ENCODE assay signal across 18 cellular contexts in genomic region chr4:169439244-169439643, GRCh38.
DNase-seq lines count a peak whose midpoint lies in the region; ATAC-seq and TF ChIP-seq lines count a peak whose summit lies in the region.
"Had no signal": no experiment of that assay in that cellular context is flagged by ENCODE, and none has a peak within 500 bp of the region (broad histone marks: within the 10 kb centered on the region; RNA-seq: fewer than 3 reads in every experiment).

No MANE protein-coding gene starts in this region.

- peaks cover 14 to 21% (median 20%) of the 10 kb centered on the region in 5 experiments for H3K9me3 Mint-ChIP-seq in brain
- peaks cover 9% of the 10 kb centered on the region for H3K9me3 Mint-ChIP-seq in osteocyte (ENCODE audit: unreplicated experiment)
- peaks cover 12% of the 10 kb centered on the region for H3K9me3 Mint-ChIP-seq in Caco-2 (ENCODE audit: unreplicated experiment)

- H3K9me3 ChIP-seq in heart right ventricle (peaks cover 0 to 18% (median 12%) of the 10 kb centered on the region in 11 donors), Caco-2 (no peaks in the 10 kb centered on the region)
- H3K9me3 ChIP-seq: SJCRH30 had no signal

- no peak for TF ChIP-seq CTCF in GM12865 (IDR thresholded peaks at IDR 0.05; ENCODE audit: insufficient read depth, low read depth, low read length, missing control alignments)
- no peak for TF ChIP-seq CTCF in brain (conservative IDR thresholded peaks at IDR 0.05)
- TF ChIP-seq CTCF in heart right ventricle (IDR thresholded peaks at IDR 0.05), result no peak
- no peak for TF ChIP-seq CTCF in osteocyte (IDR thresholded peaks at IDR 0.05)
- TF ChIP-seq CTCF in Caco-2 (IDR thresholded peaks at IDR 0.05; ENCODE audit: insufficient read depth in 1 of 2, low read depth in 1 of 2, low read length in 1 of 2, severe bottlenecking in 1 of 2, unreplicated experiment in 1 of 2), result no peak

- H3K36me3 Mint-ChIP-seq in brain (peaks cover 31% of the 10 kb centered on the region), osteocyte (ENCODE audit: unreplicated experiment) (peaks cover 16% of the 10 kb centered on the region), Caco-2 (ENCODE audit: insufficient read depth, unreplicated experiment) (no peaks in the 10 kb centered on the region)

- BruUV-seq in Caco-2 (replicated peaks; lab: Mats Ljungman, UMichigan), result no TSS peak

- peaks cover 0 to 40% (median 12%) of the 10 kb centered on the region in 9 donors for H3K4me1 ChIP-seq in heart right ventricle
- H3K4me1 ChIP-seq in Caco-2, result peaks cover 12% of the 10 kb centered on the region
- H3K4me1 ChIP-seq: SJCRH30 had no signal

- no peak overlapping the region for H3K4me3 ChIP-seq in GM12865 (ENCODE audit: low read depth, low read length)
- no peak overlapping the region for H3K4me3 ChIP-seq in heart right ventricle
- no peak overlapping the region for H3K4me3 ChIP-seq in Caco-2 (ENCODE audit: low read depth, low read length)
- H3K4me3 ChIP-seq: BLaER1 treated with 17β-estradiol and CSF1 and Interleukin-3, amounts not matched to agents 10 nM and 100 nM; MG63; SJCRH30 had no signal

- H3K27me3 Mint-ChIP-seq in brain (peaks cover 4% of the 10 kb centered on the region), osteocyte (ENCODE audit: unreplicated experiment) (no peaks in the 10 kb centered on the region), Caco-2 (ENCODE audit: insufficient read depth, unreplicated experiment) (no peaks in the 10 kb centered on the region)
- H3K27me3 Mint-ChIP-seq: activated naive CD8-positive, alpha-beta T cell treated with anti-CD3 and anti-CD28 coated beads, Interleukin-2, amount 50 U/mL, for 24 hours had no signal

- H3K36me3 ChIP-seq in heart right ventricle, result peaks cover 0 to 8% (median 0%) of the 10 kb centered on the region in 9 donors
- H3K36me3 ChIP-seq in Caco-2 (ENCODE audit: control insufficient read depth, insufficient read depth, low read length), result no peaks in the 10 kb centered on the region
- H3K36me3 ChIP-seq: MG63, SJCRH30 had no signal

- DNase-seq in GM12865 (ENCODE audit: low read depth) (peak; percentile 13), heart right ventricle (no peak), osteocyte (ENCODE audit: extremely low spot score, unreplicated experiment) (no peak), Caco-2 (no peak), NCI-H1417 (lab: John Stamatoyannopoulos, UW) (no peak)
- DNase-seq: activated naive CD8-positive, alpha-beta T cell treated with anti-CD3 and anti-CD28 coated beads, Interleukin-2, amount 50 U/mL, for 24 hours; effector memory CD4-positive, alpha-beta T cell; EL; GOT3; MG63; NCI-H2107; SJCRH30; stimulated activated CD4-positive, alpha-beta T cell treated with anti-CD3 and anti-CD28 coated beads, Interleukin-2, amount 100 ng/mL, for 48 hours; stimulated activated naive CD4-positive, alpha-beta T cell had no signal

- peak overlapping the region in 4 of 5 experiments; percentile 2 to 84 (median 62) for H3K27ac Mint-ChIP-seq in brain
- H3K27ac Mint-ChIP-seq in osteocyte (ENCODE audit: unreplicated experiment), result peak overlapping the region; percentile 80
- H3K27ac Mint-ChIP-seq in Caco-2 (ENCODE audit: unreplicated experiment), result no peak overlapping the region
- H3K27ac Mint-ChIP-seq: activated naive CD8-positive, alpha-beta T cell treated with anti-CD3 and anti-CD28 coated beads, Interleukin-2, amount 50 U/mL, for 24 hours had no signal

- CTCF ChIA-PET in Caco-2 (lab: Charles Lee), result no interaction called here

- POLR2A ChIA-PET in Caco-2 (lab: Charles Lee), result no interaction called here

- H3K4me3 Mint-ChIP-seq in brain (no peak overlapping the region), osteocyte (ENCODE audit: unreplicated experiment) (peak overlapping the region; percentile 2), Caco-2 (ENCODE audit: unreplicated experiment) (no peak overlapping the region)
- H3K4me3 Mint-ChIP-seq: activated naive CD8-positive, alpha-beta T cell treated with anti-CD3 and anti-CD28 coated beads, Interleukin-2, amount 50 U/mL, for 24 hours had no signal

- peak overlapping the region in 3 of 10 donors; percentile 8 to 30 (median 26) for H3K27ac ChIP-seq in heart right ventricle
- H3K27ac ChIP-seq: BLaER1 treated with 17β-estradiol and CSF1 and Interleukin-3, amounts not matched to agents 10 nM and 100 nM; SJCRH30 had no signal

- ATAC-seq in heart right ventricle (peak in 6 of 8 donors; percentile 28 to 73 (median 40)), GM18870 (IDR thresholded peaks at IDR 0.05; ENCODE audit: unreplicated experiment) (no peak), GM18502 (IDR thresholded peaks at IDR 0.05; ENCODE audit: poor library complexity, unreplicated experiment) (no peak)
- ATAC-seq: activated naive CD8-positive, alpha-beta T cell treated with anti-CD3 and anti-CD28 coated beads, Interleukin-2, amount 50 U/mL, for 24 hours had no signal

- WGBS in heart right ventricle, 2 donors, result 57 to 63% methylated on average over 1 of the region's 1 CpG

- intact Hi-C loops in heart right ventricle (cut with DNase I) (no loop called here), Caco-2 (cut with micrococcal nuclease; ENCODE audit: unreplicated experiment) (no loop called here)

- H3K4me1 Mint-ChIP-seq in brain (peaks cover 23% of the 10 kb centered on the region), osteocyte (ENCODE audit: unreplicated experiment) (peaks cover 40% of the 10 kb centered on the region), Caco-2 (ENCODE audit: low read depth, unreplicated experiment) (peaks cover 8% of the 10 kb centered on the region)
- H3K4me1 Mint-ChIP-seq: activated naive CD8-positive, alpha-beta T cell treated with anti-CD3 and anti-CD28 coated beads, Interleukin-2, amount 50 U/mL, for 24 hours had no signal

- H3K27me3 ChIP-seq in heart right ventricle (no peaks in the 10 kb centered on the region), Caco-2 (replicated peaks; ENCODE audit: control insufficient read depth, insufficient read depth, low read length) (no peaks in the 10 kb centered on the region)
- H3K27me3 ChIP-seq: BLaER1 treated with 17β-estradiol and CSF1 and Interleukin-3, amounts not matched to agents 10 nM and 100 nM; MG63; SJCRH30 had no signal

Comparison
In these comparisons a context has a peak if more than half of its experiments do, and no peak if none do; other contexts are left out.
1. ATAC-seq: peak in heart right ventricle (6 of 8); none in GM18870 (single experiment) and GM18502 (single experiment).